8 cellular contexts compared by ENCODE assay signal in the genomic region with DNA sequence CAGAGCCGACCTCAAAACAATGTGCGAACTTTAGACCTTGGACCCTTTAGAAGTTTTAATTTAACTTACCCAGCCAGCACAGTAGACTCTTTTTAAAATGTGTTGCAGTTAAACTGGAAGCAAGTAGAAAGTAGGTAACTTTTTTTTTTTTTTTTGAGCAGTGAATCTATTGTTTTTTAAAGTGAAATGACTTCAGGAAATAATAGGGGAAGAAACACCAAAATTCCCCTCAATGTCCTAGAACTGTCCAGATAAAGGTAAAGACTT. TPM values are rescaled to one million over a fixed set of nuclear protein-coding genes. Genes with fewer than 3 reads are reported as not detected.
DNase-seq lines count a peak whose midpoint lies in the region; ATAC-seq and TF ChIP-seq lines count a peak whose summit lies in the region.

No MANE protein-coding gene starts in this region.

- CTCF ChIA-PET in AG04450 (lab: Charles Lee) = no interaction called here

- H4K20me1 ChIP-seq in KMS-11 (ENCODE audit: insufficient read depth) = no peaks in the 10 kb centered on the region

- peak overlapping the region; percentile 53 for H2AFZ ChIP-seq in KMS-11 (ENCODE audit: low read depth)

- H3K36me3 Mint-ChIP-seq in chondrocyte (ENCODE audit: low read depth) = no peaks in the 10 kb centered on the region

- H3K4me1 ChIP-seq in KMS-11 (ENCODE audit: low read depth, poor library complexity, severe bottlenecking) = peaks cover 18% of the 10 kb centered on the region
- H3K4me1 ChIP-seq in muscle layer of colon (ENCODE audit: insufficient read depth, low read length) = peaks cover 23% of the 10 kb centered on the region

- TF ChIP-seq CTCF in AG04450 (IDR thresholded peaks at IDR 0.05; ENCODE audit: low read depth, low read length) (no peak), KMS-11 (conservative IDR thresholded peaks at IDR 0.05; ENCODE audit: low read depth, low read length) (no peak), chondrocyte (IDR thresholded peaks at IDR 0.05) (no peak)

- peaks cover 7% of the 10 kb centered on the region; the same call in 1 of the 2 replicates for H3K9me3 ChIP-seq in AG04450 (ENCODE audit: control insufficient read depth, insufficient read depth, low read length)
- H3K9me3 ChIP-seq in muscle layer of colon (ENCODE audit: low read length) = no peaks in the 10 kb centered on the region

- peak overlapping the region; percentile 98 for H3K27ac ChIP-seq in AG04450 (ENCODE audit: low read depth, low read length)
- peak overlapping the region; percentile 65 for H3K27ac ChIP-seq in KMS-11
- H3K27ac ChIP-seq in muscle layer of colon (ENCODE audit: low read depth, low read length) = peak overlapping the region; percentile 71

- no peaks in the 10 kb centered on the region for H3K9me3 Mint-ChIP-seq in chondrocyte (ENCODE audit: low read depth)

- peak overlapping the region; percentile 49; the same call in 1 of the 2 replicates for H3K9ac ChIP-seq in KMS-11
- H3K9ac ChIP-seq in muscle layer of colon (ENCODE audit: low read length) = peak overlapping the region; percentile 51

- H3K79me2 ChIP-seq in KMS-11 (ENCODE audit: insufficient read depth, low read depth) = peaks cover 28% of the 10 kb centered on the region

- DNase-seq in AG04450 (ENCODE audit: low read depth, low spot score) (no peak), chondrocyte (ENCODE audit: low spot score) (no peak), NCI-H2227 treated with DMSO at 0.1 percent for 48 hours (lab: John Stamatoyannopoulos, UW) (no peak), NCI-H524 (lab: John Stamatoyannopoulos, UW) (no peak), pons (ENCODE audit: low spot score) (no peak)

- H3K27ac Mint-ChIP-seq in chondrocyte (ENCODE audit: unreplicated experiment) = peak overlapping the region; percentile 92

- peak overlapping the region; percentile 63 for H3K4me2 ChIP-seq in KMS-11

- H3K27me3 Mint-ChIP-seq in chondrocyte (ENCODE audit: low read depth) = no peaks in the 10 kb centered on the region

- ATAC-seq in HG02588 (IDR thresholded peaks at IDR 0.05; ENCODE audit: unreplicated experiment) = no peak

- POLR2A ChIA-PET in AG04450 (lab: Yijun Ruan, JAX) = no interaction called here

- H3K4me3 ChIP-seq in AG04450 (ENCODE audit: low read depth, low read length) = peak overlapping the region; percentile 87
- H3K4me3 ChIP-seq in KMS-11 (IDR thresholded peaks at IDR 0.05; ENCODE audit: insufficient read depth, low read depth, low read length) = no peak overlapping the region
- peak overlapping the region; percentile 44 to 69 for H3K4me3 ChIP-seq in muscle layer of colon (ENCODE audit: low read depth in 1 of 2, low read length in 2 of 2)

- no peaks in the 10 kb centered on the region for H3K27me3 ChIP-seq in AG04450 (ENCODE audit: control insufficient read depth, insufficient read depth, low read length)
- H3K27me3 ChIP-seq in KMS-11 (ENCODE audit: insufficient read depth, low read depth) = no peaks in the 10 kb centered on the region
- no peaks in the 10 kb centered on the region for H3K27me3 ChIP-seq in muscle layer of colon (ENCODE audit: control insufficient read depth in 1 of 2, insufficient read depth in 2 of 2, low read length in 2 of 2)

- H3K36me3 ChIP-seq in KMS-11 (ENCODE audit: insufficient read depth) (no peaks in the 10 kb centered on the region), muscle layer of colon (ENCODE audit: insufficient read depth, low read length) (no peaks in the 10 kb centered on the region)

- H3K4me3 Mint-ChIP-seq in chondrocyte (ENCODE audit: unreplicated experiment) = peak overlapping the region; percentile 75

- peaks cover 29% of the 10 kb centered on the region for H3K4me1 Mint-ChIP-seq in chondrocyte (ENCODE audit: low read depth)

RNA-seq across cellular contexts. Expression of a gene that starts 1.1 kb away (rescaled TPM):
- 19.1 and 28.4 TPM in 2 replicates for polyA plus RNA-seq in AG04450 (2011; rRNA removed)
- 81.8 and 91.6 TPM in 2 replicates for polyA minus RNA-seq in AG04450 (2011; rRNA and poly(A)+ RNA removed)
- 63.7 to 66.8 TPM (median 66.1 TPM) in 3 replicates for total RNA-seq in chondrocyte
